16 cellular contexts compared by ENCODE assay signal in genomic region chr1:209552406-209553264, GRCh38. TPM values are rescaled to one million over a fixed set of nuclear protein-coding genes. Genes with fewer than 3 reads are reported as not detected.
DNase-seq lines count a peak whose midpoint lies in the region; ATAC-seq and TF ChIP-seq lines count a peak whose summit lies in the region.
"Had no signal": no experiment of that assay in that cellular context is flagged by ENCODE, and none has a peak within 500 bp of the region (broad histone marks: within the 10 kb centered on the region; RNA-seq: fewer than 3 reads in every experiment).

No MANE protein-coding gene starts in this region.

- ATAC-seq in GM19324 (IDR thresholded peaks at IDR 0.05; ENCODE audit: low FRiP score, unreplicated experiment) (no peak), HG03175 (IDR thresholded peaks at IDR 0.05; ENCODE audit: unreplicated experiment) (no peak)

- H3K9me3 ChIP-seq in tibial nerve (no peaks in the 10 kb centered on the region), ovary (no peaks in the 10 kb centered on the region)
- H3K9me3 ChIP-seq: HAP-1 had no signal

- TF ChIP-seq CTCF in tibial nerve (IDR thresholded peaks at IDR 0.05) (no peak), ovary (IDR thresholded peaks at IDR 0.05) (no peak)

- H3K27me3 ChIP-seq in tibial nerve, result no peaks in the 10 kb centered on the region
- no peaks in the 10 kb centered on the region for H3K27me3 ChIP-seq in ovary

- TF ChIP-seq EP300 in tibial nerve (IDR thresholded peaks at IDR 0.05), result no peak
- no peak for TF ChIP-seq EP300 in ovary (IDR thresholded peaks at IDR 0.05)

- H3K27ac ChIP-seq in tibial nerve (no peak overlapping the region), ovary (no peak overlapping the region)
- H3K27ac ChIP-seq: HL-60 had no signal

- 45 to 50% methylated on average over 5 of the region's 5 CpGs for WGBS in tibial nerve, 2 donors
- WGBS in ovary, 3 donors, result 29 to 50% (median 37%) methylated on average over 5 of the region's 5 CpGs

- TF ChIP-seq POLR2A in tibial nerve (IDR thresholded peaks at IDR 0.05) (no peak), ovary (IDR thresholded peaks at IDR 0.05) (no peak)

- H3K4me3 ChIP-seq in tibial nerve (no peak overlapping the region), ovary (no peak overlapping the region)
- H3K4me3 ChIP-seq: HAP-1 had no signal

- H3K4me1 ChIP-seq in tibial nerve (no peaks in the 10 kb centered on the region), ovary (ENCODE audit: insufficient read depth) (no peaks in the 10 kb centered on the region)

- DNase-seq in DMS 273 treated with DMSO at 0.1 percent for 48 hours (lab: John Stamatoyannopoulos, UW), result peak; percentile 31
- DNase-seq in M059J (ENCODE audit: low read depth), result peak; percentile 21
- DNase-seq in cerebellar cortex (ENCODE audit: low spot score), result peak; percentile 74
- DNase-seq in kidney tubule cell (ENCODE audit: low spot score), result peak; percentile 47
- DNase-seq in tibial nerve (ENCODE audit: low spot score in 2 of 2), result no peak
- no peak for DNase-seq in ovary
- DNase-seq: NCI-H1417, NCI-H2029, RPMI8226, SIG-M5 had no signal

- intact Hi-C loops in ovary (cut with DNase I), result no loop called here

- H3K36me3 ChIP-seq in tibial nerve (no peaks in the 10 kb centered on the region), ovary (no peaks in the 10 kb centered on the region)
- H3K36me3 ChIP-seq: HAP-1 had no signal

RNA-seq across cellular contexts. Expression of gene CAMK1G, which starts 30.9 kb away (rescaled TPM):
- total RNA-seq in M059J (2014; rRNA removed; shearing (Covaris generic)), result 3.0 and 4.5 TPM in 2 replicates
- total RNA-seq in tibial nerve (1 to 10 TPM in 1 of 4 donors, under 1 TPM in 1, not detected in 2; 0.21 to 4.9 TPM), ovary (10 to 100 TPM; 10.1 to 16.7 (median 12.0) TPM)
- 10 to 100 TPM in 1 of 2 donors, 1 to 10 TPM in 1; 7.6 to 20.2 TPM for polyA plus RNA-seq in ovary
- total RNA-seq: LHCN-M2 had no signal
- polyA plus RNA-seq: CD14-positive monocyte had no signal

Comparison
In these comparisons a context has a peak if more than half of its experiments do, and no peak if none do; other contexts are left out.
1. DNase-seq: peak in DMS 273 treated with DMSO at 0.1 percent for 48 hours (single experiment), M059J (single experiment), cerebellar cortex (single experiment) and kidney tubule cell (single experiment); none in tibial nerve (0 of 2) and ovary (0 of 5).